Comparison of ENCODE assay signal across 18 cellular contexts in genomic region chr11:122871302-122871701, GRCh38. TPM values are rescaled to one million over a fixed set of nuclear protein-coding genes. Genes with fewer than 3 reads are reported as not detected.
A peak's percentile ranks its signal among the peaks of the same experiment; 100 is the strongest.
DNase-seq lines count a peak whose midpoint lies in the region; TF ChIP-seq lines count a peak whose summit lies in the region.
"Had no signal": no experiment of that assay in that cellular context is flagged by ENCODE, and none has a peak within 500 bp of the region (broad histone marks: within the 10 kb centered on the region; RNA-seq: fewer than 3 reads in every experiment).

No MANE protein-coding gene starts in this region.

- no peak for TF ChIP-seq CTCF in ascending aorta (IDR thresholded peaks at IDR 0.05)

- peaks cover 4% of the 10 kb centered on the region for H3K4me1 Mint-ChIP-seq in activated naive CD8-positive, alpha-beta T cell (ENCODE audit: low read depth)
- H3K4me1 Mint-ChIP-seq in activated naive CD8-positive, alpha-beta T cell treated with anti-CD3 and anti-CD28 coated beads for 36 hours = peaks cover 4% of the 10 kb centered on the region
- H3K4me1 Mint-ChIP-seq: CD4-positive, alpha-beta memory T cell; GM23338 had no signal

- intact Hi-C loops in ascending aorta (cut with DNase I) = no loop called here

- no peaks in the 10 kb centered on the region for H3K27me3 ChIP-seq in ascending aorta

- H3K27ac ChIP-seq in ascending aorta = no peak overlapping the region
- H3K27ac ChIP-seq: A549 had no signal

- H3K9me3 ChIP-seq in ascending aorta = no peaks in the 10 kb centered on the region
- H3K9me3 ChIP-seq: A549, Caco-2 had no signal

- H3K36me3 ChIP-seq in ascending aorta = no peaks in the 10 kb centered on the region

- no peak overlapping the region for H3K4me3 Mint-ChIP-seq in activated naive CD8-positive, alpha-beta T cell
- no peak overlapping the region for H3K4me3 Mint-ChIP-seq in activated naive CD8-positive, alpha-beta T cell treated with anti-CD3 and anti-CD28 coated beads for 36 hours
- H3K4me3 Mint-ChIP-seq: CD4-positive, alpha-beta memory T cell; GM23338 had no signal

- peak overlapping the region; percentile 54 for H3K27ac Mint-ChIP-seq in activated naive CD8-positive, alpha-beta T cell
- no peak overlapping the region for H3K27ac Mint-ChIP-seq in activated naive CD8-positive, alpha-beta T cell treated with anti-CD3 and anti-CD28 coated beads for 36 hours
- H3K27ac Mint-ChIP-seq: CD4-positive, alpha-beta memory T cell; GM23338; H9 had no signal

- no peaks in the 10 kb centered on the region for H3K4me1 ChIP-seq in ascending aorta
- H3K4me1 ChIP-seq: A549 had no signal

- no peaks in the 10 kb centered on the region for H3K9me3 Mint-ChIP-seq in activated naive CD8-positive, alpha-beta T cell (ENCODE audit: low read depth)
- H3K9me3 Mint-ChIP-seq in activated naive CD8-positive, alpha-beta T cell treated with anti-CD3 and anti-CD28 coated beads for 36 hours = no peaks in the 10 kb centered on the region
- H3K9me3 Mint-ChIP-seq: GM23338, H9 had no signal

- H3K36me3 Mint-ChIP-seq in activated naive CD8-positive, alpha-beta T cell = peaks cover 17% of the 10 kb centered on the region
- peaks cover 15% of the 10 kb centered on the region for H3K36me3 Mint-ChIP-seq in activated naive CD8-positive, alpha-beta T cell treated with anti-CD3 and anti-CD28 coated beads for 36 hours
- H3K36me3 Mint-ChIP-seq: CD4-positive, alpha-beta memory T cell had no signal

- H3K4me3 ChIP-seq in ascending aorta = no peak overlapping the region
- H3K4me3 ChIP-seq: A549, GM23338 had no signal

- no peaks in the 10 kb centered on the region for H3K27me3 Mint-ChIP-seq in activated naive CD8-positive, alpha-beta T cell
- H3K27me3 Mint-ChIP-seq in activated naive CD8-positive, alpha-beta T cell treated with anti-CD3 and anti-CD28 coated beads for 36 hours = no peaks in the 10 kb centered on the region

- DNase-seq in NCI-H2227 (lab: John Stamatoyannopoulos, UW; ENCODE audit: unreplicated experiment) = peak; percentile 4
- no peak for DNase-seq in NCI-H2227 treated with DMSO at 0.1 percent for 48 hours (lab: John Stamatoyannopoulos, UW)
- no peak for DNase-seq in activated naive CD8-positive, alpha-beta T cell treated with anti-CD3 and anti-CD28 coated beads for 36 hours
- DNase-seq in NCI-H69 (lab: John Stamatoyannopoulos, UW) = peak; percentile 25
- DNase-seq in ascending aorta (ENCODE audit: low spot score in 2 of 2) = no peak
- no peak for DNase-seq in AG20443 (ENCODE audit: low spot score)
- DNase-seq: 8988T; ACHN; C1 segment of cervical spinal cord; CD4-positive, alpha-beta memory T cell; DMS153; DND-41; H9 had no signal

RNA-seq across cellular contexts. Expression of gene JHY, which starts 11.3 kb away (rescaled TPM):
- 1 to 10 TPM; 3.1 to 3.2 TPM for total RNA-seq in activated naive CD8-positive, alpha-beta T cell treated with anti-CD3 and anti-CD28 coated beads for 36 hours
- total RNA-seq in ascending aorta = 1.3 TPM

RNA-seq across cellular contexts. Expression of gene CRTAM, which starts 33.0 kb away (rescaled TPM):
- 10 to 100 TPM; 21.9 to 22.3 TPM for total RNA-seq in activated naive CD8-positive, alpha-beta T cell treated with anti-CD3 and anti-CD28 coated beads for 36 hours
- total RNA-seq in ascending aorta = not detected
- total RNA-seq: Caco-2, GM23338, H4, H9 had no signal

Comparison
In these comparisons a context has a peak if more than half of its experiments do, and no peak if none do; other contexts are left out.
1. DNase-seq: peak in NCI-H2227 (single experiment) and NCI-H69 (single experiment); none in NCI-H2227 treated with DMSO at 0.1 percent for 48 hours (single experiment), activated naive CD8-positive, alpha-beta T cell treated with anti-CD3 and anti-CD28 coated beads for 36 hours (single experiment), ascending aorta (0 of 2) and AG20443 (single experiment).
2. RNA of gene CRTAM, which starts 33.0 kb away (total RNA-seq): 21.9 to 22.3 TPM in activated naive CD8-positive, alpha-beta T cell treated with anti-CD3 and anti-CD28 coated beads for 36 hours; not detected in ascending aorta (single experiment); every median in the first group is over 10 times any median in the second.